Comparison of ENCODE assay signal across 19 cellular contexts in the genomic region with DNA sequence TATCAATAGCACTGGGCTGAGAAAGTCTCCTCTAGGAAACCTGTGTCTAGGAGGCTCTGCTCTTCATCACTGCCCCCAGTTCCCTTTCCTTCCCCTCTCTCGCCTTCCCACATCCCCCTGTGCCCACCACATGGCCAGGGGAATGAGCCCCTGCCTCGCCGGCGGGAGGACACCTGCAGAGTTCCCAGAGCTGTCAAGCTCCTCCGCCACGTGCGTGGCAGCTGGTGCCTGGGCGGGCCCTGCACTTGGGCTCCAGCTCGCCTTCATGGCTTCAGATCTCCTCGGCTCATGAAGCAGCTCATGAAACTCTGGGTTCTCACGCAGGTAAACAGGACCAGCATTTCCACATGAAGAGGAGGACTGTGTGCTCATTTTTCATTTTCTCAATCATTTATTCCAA.
A peak's percentile ranks its signal among the peaks of the same experiment; 100 is the strongest.
DNase-seq lines count a peak whose midpoint lies in the region; ATAC-seq and TF ChIP-seq lines count a peak whose summit lies in the region.
"Had no signal": no experiment of that assay in that cellular context is flagged by ENCODE, and none has a peak within 500 bp of the region (broad histone marks: within the 10 kb centered on the region; RNA-seq: fewer than 3 reads in every experiment).

No MANE protein-coding gene starts in this region.

- peak overlapping the region; percentile 38 for H3K18ac ChIP-seq in neuronal stem cell (ENCODE audit: low read length)

- H3K4me1 ChIP-seq in BLaER1 (peaks cover 13% of the 10 kb centered on the region), body of pancreas (peaks cover 9% of the 10 kb centered on the region), neuronal stem cell (ENCODE audit: control insufficient read depth in 2 of 2, insufficient read depth in 1 of 2, low read depth in 1 of 2, low read length in 2 of 2) (peaks cover 6 to 7% of the 10 kb centered on the region in 2 donors)

- intact Hi-C loops in body of pancreas (cut with DNase I): no loop called here

- no peaks in the 10 kb centered on the region for H3K9me3 Mint-ChIP-seq in stimulated activated effector memory CD8-positive, alpha-beta T cell treated with anti-CD3 and anti-CD28 coated beads, Interleukin-12 subunit alpha, Interleukin-12 subunit beta, amount 100 ng/mL, for 72 hours
- H3K9me3 Mint-ChIP-seq: CD8-positive, alpha-beta T cell; H9 had no signal

- no peak overlapping the region for H3K4me3 ChIP-seq in BLaER1
- no peak overlapping the region for H3K4me3 ChIP-seq in body of pancreas
- no peak overlapping the region for H3K4me3 ChIP-seq in neuronal stem cell (ENCODE audit: low read length in 2 of 2)
- H3K4me3 ChIP-seq: GM12878, GM23248 had no signal

- 42 to 47% methylated on average over 11 of the region's 11 CpGs for WGBS in body of pancreas, 2 donors
- WGBS in neuronal stem cell (ENCODE audit: extremely low coverage in 2 of 2, insufficient read length in 2 of 2, insufficient replicate concordance in 1 of 2), 2 donors: no CpG with 5 or more reads among the region's 11 CpGs

- peak overlapping the region; percentile 31 for H2AK5ac ChIP-seq in neuronal stem cell (ENCODE audit: low read depth, low read length)

- H3K79me1 ChIP-seq in neuronal stem cell (ENCODE audit: low read depth, low read length): no peaks in the 10 kb centered on the region

- H3K36me3 ChIP-seq in BLaER1 (no peaks in the 10 kb centered on the region; the same call in 1 of the 2 replicates), body of pancreas (replicated peaks in 1 of 2; ENCODE audit: insufficient read depth in 1 of 2, low read depth in 2 of 2) (no peaks in the 10 kb centered on the region), neuronal stem cell (replicated peaks in 1 of 2; ENCODE audit: control insufficient read depth in 2 of 2, insufficient read depth in 2 of 2, low read length in 2 of 2) (peaks cover 0 to 10% of the 10 kb centered on the region in 2 donors)

- ATAC-seq in body of pancreas (peak; percentile 48), HG02571 (IDR thresholded peaks at IDR 0.05; ENCODE audit: unreplicated experiment) (no peak)
- ATAC-seq in stimulated activated effector memory CD8-positive, alpha-beta T cell treated with anti-CD3 and anti-CD28 coated beads, Interleukin-12 subunit alpha, Interleukin-12 subunit beta, amount 100 ng/mL, for 72 hours: no peak
- ATAC-seq: CD8-positive, alpha-beta T cell; GM12878; HCT116 had no signal

- DNase-seq in body of pancreas: peak; percentile 37 to 80 (median 40)
- DNase-seq in neuronal stem cell (ENCODE audit: low spot score): no peak
- DNase-seq in stimulated activated effector memory CD8-positive, alpha-beta T cell treated with anti-CD3 and anti-CD28 coated beads, Interleukin-12 subunit alpha, Interleukin-12 subunit beta, amount 100 ng/mL, for 72 hours (ENCODE audit: low spot score in 2 of 2): no peak
- no peak for DNase-seq in SHP77 treated with DMSO at 0.1 percent for 48 hours (lab: John Stamatoyannopoulos, UW)
- DNase-seq in NCI-H2171 (lab: John Stamatoyannopoulos, UW): no peak
- DNase-seq: C1 segment of cervical spinal cord; CD8-positive, alpha-beta T cell; DMS 273 treated with DMSO at 0.1 percent for 48 hours; DMS79; EL; GDM1; GM23248; H9 had no signal

- H3K23ac ChIP-seq in neuronal stem cell (ENCODE audit: low read depth, low read length, poor library complexity): no peak overlapping the region

- H3K27ac Mint-ChIP-seq in stimulated activated effector memory CD8-positive, alpha-beta T cell treated with anti-CD3 and anti-CD28 coated beads, Interleukin-12 subunit alpha, Interleukin-12 subunit beta, amount 100 ng/mL, for 72 hours: peak overlapping the region; percentile 15
- H3K27ac Mint-ChIP-seq: B cell; CD8-positive, alpha-beta T cell; H9 had no signal

- H3K4me2 ChIP-seq in BLaER1: peak overlapping the region; percentile 57
- H3K4me2 ChIP-seq in neuronal stem cell (ENCODE audit: insufficient read depth, low read length, poor library complexity, severe bottlenecking): no peak overlapping the region

- H3K9ac ChIP-seq in BLaER1: no peak overlapping the region
- H3K9ac ChIP-seq in neuronal stem cell (ENCODE audit: low read depth, low read length, poor library complexity): no peak overlapping the region
- H3K9ac ChIP-seq: GM23248 had no signal

- H4K20me1 ChIP-seq in BLaER1: no peaks in the 10 kb centered on the region

- no peaks in the 10 kb centered on the region for H3K4me1 Mint-ChIP-seq in stimulated activated effector memory CD8-positive, alpha-beta T cell treated with anti-CD3 and anti-CD28 coated beads, Interleukin-12 subunit alpha, Interleukin-12 subunit beta, amount 100 ng/mL, for 72 hours
- H3K4me1 Mint-ChIP-seq: B cell had no signal

- H3K14ac ChIP-seq in neuronal stem cell (ENCODE audit: low read length): no peak overlapping the region

- no peak overlapping the region for H3K27ac ChIP-seq in BLaER1
- no peak overlapping the region for H3K27ac ChIP-seq in body of pancreas
- H3K27ac ChIP-seq in neuronal stem cell (replicated peaks; ENCODE audit: low read length): no peak overlapping the region
- H3K27ac ChIP-seq: 22Rv1, GM23248 had no signal

- H2BK15ac ChIP-seq in neuronal stem cell (ENCODE audit: low read length): no peak overlapping the region

- no peaks in the 10 kb centered on the region for H3K27me3 ChIP-seq in BLaER1
- no peaks in the 10 kb centered on the region for H3K27me3 ChIP-seq in body of pancreas
- H3K27me3 ChIP-seq in neuronal stem cell (ENCODE audit: control insufficient read depth in 3 of 3, insufficient read depth in 3 of 3, low read depth in 1 of 3, low read length in 3 of 3): no peaks in the 10 kb centered on the region

- no peak overlapping the region for H4K91ac ChIP-seq in neuronal stem cell (ENCODE audit: low read depth, low read length, poor library complexity)

- no peak overlapping the region for H2AFZ ChIP-seq in neuronal stem cell (ENCODE audit: low read length)
- H2AFZ ChIP-seq: GM23248 had no signal

- no peaks in the 10 kb centered on the region for H3K9me3 ChIP-seq in BLaER1
- H3K9me3 ChIP-seq in body of pancreas: no peaks in the 10 kb centered on the region
- H3K9me3 ChIP-seq in neuronal stem cell (replicated peaks in 1 of 2; ENCODE audit: control insufficient read depth in 2 of 2, insufficient read depth in 1 of 2, low read depth in 1 of 2, low read length in 2 of 2): no peaks in the 10 kb centered on the region

- H3K4me3 Mint-ChIP-seq in stimulated activated effector memory CD8-positive, alpha-beta T cell treated with anti-CD3 and anti-CD28 coated beads, Interleukin-12 subunit alpha, Interleukin-12 subunit beta, amount 100 ng/mL, for 72 hours: no peak overlapping the region
- H3K4me3 Mint-ChIP-seq: B cell; CD8-positive, alpha-beta T cell; H9 had no signal

- peak overlapping the region; percentile 14 for H2BK12ac ChIP-seq in neuronal stem cell (ENCODE audit: low read length)

- no peak overlapping the region for H2BK5ac ChIP-seq in neuronal stem cell (ENCODE audit: low read length)

- TF ChIP-seq POLR2A in body of pancreas (IDR thresholded peaks at IDR 0.05): no peak

- peaks cover 5% of the 10 kb centered on the region for H3K36me3 Mint-ChIP-seq in stimulated activated effector memory CD8-positive, alpha-beta T cell treated with anti-CD3 and anti-CD28 coated beads, Interleukin-12 subunit alpha, Interleukin-12 subunit beta, amount 100 ng/mL, for 72 hours

- no peak overlapping the region for H4K8ac ChIP-seq in neuronal stem cell (ENCODE audit: low read depth, low read length)

- H2BK120ac ChIP-seq in neuronal stem cell (ENCODE audit: low read depth, low read length): no peak overlapping the region

- H3K4ac ChIP-seq in neuronal stem cell (ENCODE audit: low read length): no peak overlapping the region

- no peak for TF ChIP-seq CTCF in body of pancreas (IDR thresholded peaks at IDR 0.05)

Comparison
In these comparisons a context has a peak if more than half of its experiments do, and no peak if none do; other contexts are left out.
1. DNase-seq: peak in body of pancreas (4 of 4); none in neuronal stem cell (single experiment), stimulated activated effector memory CD8-positive, alpha-beta T cell treated with anti-CD3 and anti-CD28 coated beads, Interleukin-12 subunit alpha, Interleukin-12 subunit beta, amount 100 ng/mL, for 72 hours (0 of 2), SHP77 treated with DMSO at 0.1 percent for 48 hours (single experiment) and NCI-H2171 (single experiment).